Comparison of ENCODE assay signal across 1 cellular context in genomic region chr2:127897531-127898187, GRCh38.
TF ChIP-seq lines count a peak whose summit lies in the region.

No MANE protein-coding gene starts in this region.

TF ChIP-seq in GM12878, 131 proteins besides CTCF, POLR2A, EP300 and RAD21 (continued from another document):
- TF ChIP-seq ZBTB4 (CRISPR knock-in tag; IDR thresholded peaks at IDR 0.05) = no peak
- no peak for TF ChIP-seq KDM1A (IDR thresholded peaks at IDR 0.05; ENCODE audit: borderline replicate concordance)
- no peak for TF ChIP-seq BRCA1 (IDR thresholded peaks at IDR 0.05; ENCODE audit: low read depth, low read length)
- no peak for TF ChIP-seq HCFC1 (IDR thresholded peaks at IDR 0.05; ENCODE audit: low read length)
- no peak for TF ChIP-seq ETV6 (conservative IDR thresholded peaks at IDR 0.05 in 1 of 2, IDR thresholded peaks at IDR 0.05 in 1 of 2; ENCODE audit: borderline replicate concordance in 1 of 2, low read depth in 1 of 2)
- TF ChIP-seq MEF2B (IDR thresholded peaks at IDR 0.05; ENCODE audit: partially characterized antibody, poor library complexity, severe bottlenecking) = no peak
- TF ChIP-seq CHD2 (IDR thresholded peaks at IDR 0.05; ENCODE audit: borderline replicate concordance, low read depth, low read length) = no peak
TF ChIP-seq in GM12878: peak in this region for 0.
